In genomic region chr7:22640269-22640668, GRCh38 we compare ENCODE assay signal across 8 cellular contexts.
DNase-seq lines count a peak whose midpoint lies in the region; ATAC-seq and TF ChIP-seq lines count a peak whose summit lies in the region.

No MANE protein-coding gene starts in this region.

- ATAC-seq in GM18870 (IDR thresholded peaks at IDR 0.05; ENCODE audit: unreplicated experiment) (peak; percentile 99), GM21529 (IDR thresholded peaks at IDR 0.05; ENCODE audit: unreplicated experiment) (peak; percentile 98), HG03342 (IDR thresholded peaks at IDR 0.05; ENCODE audit: unreplicated experiment) (peak; percentile 98), naive B cell (ENCODE audit: low read depth in 2 of 2) (peak; percentile 39 to 74), psoas muscle (no peak)

- 91 to 95% (median 92%) methylated on average over 8 of the region's 8 CpGs for WGBS in psoas muscle, 3 donors

- H3K9me3 ChIP-seq in psoas muscle, result peaks cover 32% of the 10 kb centered on the region

- no peaks in the 10 kb centered on the region for H3K27me3 ChIP-seq in psoas muscle (ENCODE audit: insufficient read depth in 3 of 3, low read length in 2 of 3)

- peaks cover 20 to 23% of the 10 kb centered on the region in 2 donors for H3K36me3 Mint-ChIP-seq in naive B cell
- peaks cover 13% of the 10 kb centered on the region for H3K36me3 Mint-ChIP-seq in osteocyte (ENCODE audit: unreplicated experiment)

- DNase-seq in naive B cell (no peak), osteocyte (ENCODE audit: extremely low spot score, unreplicated experiment) (no peak), psoas muscle (no peak), globus pallidus (ENCODE audit: low spot score) (no peak), G401 (ENCODE audit: low spot score) (no peak)

- H3K27ac Mint-ChIP-seq in naive B cell, result peak overlapping the region in 3 of 6 donors; percentile 3 to 86 (median 56)
- H3K27ac Mint-ChIP-seq in osteocyte (ENCODE audit: unreplicated experiment), result no peak overlapping the region

- H3K27me3 Mint-ChIP-seq in naive B cell, result no peaks in the 10 kb centered on the region
- H3K27me3 Mint-ChIP-seq in osteocyte (ENCODE audit: unreplicated experiment), result no peaks in the 10 kb centered on the region

- H3K27ac ChIP-seq in psoas muscle, result no peak overlapping the region

- H3K4me1 Mint-ChIP-seq in naive B cell (peaks cover 2 to 28% (median 7%) of the 10 kb centered on the region in 3 donors), osteocyte (ENCODE audit: unreplicated experiment) (no peaks in the 10 kb centered on the region)

- no peaks in the 10 kb centered on the region for H3K4me1 ChIP-seq in psoas muscle

- H3K36me3 ChIP-seq in psoas muscle (ENCODE audit: insufficient read depth in 1 of 2, low read depth in 1 of 2), result no peaks in the 10 kb centered on the region

- peaks cover 14 to 46% (median 31%) of the 10 kb centered on the region in 7 donors for H3K9me3 Mint-ChIP-seq in naive B cell
- H3K9me3 Mint-ChIP-seq in osteocyte (ENCODE audit: unreplicated experiment), result peaks cover 25% of the 10 kb centered on the region

- in situ Hi-C loops in G401 (cut with HindIII; ENCODE audit: low sequenced_read_pairs), result no loop called here

- TF ChIP-seq CTCF in osteocyte (IDR thresholded peaks at IDR 0.05), result no peak
- no peak for TF ChIP-seq CTCF in psoas muscle (IDR thresholded peaks at IDR 0.05)

- H3K4me3 Mint-ChIP-seq in naive B cell, result peak overlapping the region in 4 of 8 donors; percentile 15 to 57 (median 34)
- H3K4me3 Mint-ChIP-seq in osteocyte (ENCODE audit: unreplicated experiment), result no peak overlapping the region

- H3K4me3 ChIP-seq in psoas muscle, result no peak overlapping the region

- intact Hi-C loops in psoas muscle (cut with DNase I), result no loop called here

Comparison
In these comparisons a context has a peak if more than half of its experiments do, and no peak if none do; other contexts are left out.
1. ATAC-seq: peak in GM18870 (single experiment), GM21529 (single experiment), HG03342 (single experiment) and naive B cell (2 of 2); none in psoas muscle (0 of 4).